Comparison of ENCODE assay signal across 9 cellular contexts in the genomic region with DNA sequence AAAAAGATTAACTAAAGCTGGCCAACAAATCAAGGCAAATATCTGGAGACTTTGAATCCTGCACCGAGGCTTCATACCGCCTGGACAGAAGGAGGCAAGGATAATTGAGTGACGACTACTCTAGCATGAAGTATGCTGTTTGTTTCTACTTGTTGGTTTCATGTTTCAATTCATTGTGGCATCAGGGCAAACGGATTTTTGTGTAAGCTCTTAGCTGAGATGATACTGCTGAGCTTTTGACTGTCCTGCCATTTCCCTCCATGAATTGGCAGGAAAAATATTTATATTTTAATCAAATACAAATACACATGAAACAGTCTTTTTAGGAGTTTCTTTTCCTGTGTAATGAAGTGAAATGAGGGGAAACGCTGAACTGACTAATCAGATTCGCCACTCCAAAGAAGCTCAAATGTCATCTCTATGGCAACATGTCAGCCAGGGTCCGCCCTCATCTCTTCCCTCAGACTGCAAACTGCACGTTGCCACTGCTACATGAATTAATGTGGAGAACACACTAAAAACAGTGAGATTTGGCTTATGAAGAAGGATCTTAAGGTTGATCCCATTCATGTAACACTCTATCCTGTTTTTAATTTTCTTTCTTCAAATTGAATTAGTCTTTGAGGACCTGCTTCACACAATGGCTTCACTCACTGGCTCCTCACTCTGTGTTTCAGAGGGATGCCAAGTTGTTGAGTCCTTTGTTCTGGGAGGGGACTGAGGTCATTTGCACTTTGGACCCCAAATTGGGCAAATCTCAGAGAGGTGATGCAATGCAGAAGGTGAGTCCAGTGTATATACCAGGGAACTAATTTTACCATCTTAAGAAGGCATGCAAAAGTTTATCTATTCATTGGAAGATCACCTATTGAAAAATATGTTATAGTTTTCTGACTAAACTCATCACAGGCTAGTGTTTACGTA.
A peak's percentile ranks its signal among the peaks of the same experiment; 100 is the strongest.
DNase-seq lines count a peak whose midpoint lies in the region; ATAC-seq and TF ChIP-seq lines count a peak whose summit lies in the region.
"Had no signal": no experiment of that assay in that cellular context is flagged by ENCODE, and none has a peak within 500 bp of the region (broad histone marks: within the 10 kb centered on the region; RNA-seq: fewer than 3 reads in every experiment).

No MANE protein-coding gene starts in this region.

- no peaks in the 10 kb centered on the region for H3K36me3 ChIP-seq in MG63

- H3K27me3 ChIP-seq in AG04450 (ENCODE audit: control insufficient read depth, insufficient read depth, low read length) (no peaks in the 10 kb centered on the region), MG63 (no peaks in the 10 kb centered on the region), foreskin keratinocyte (no peaks in the 10 kb centered on the region)

- peak; percentile 4 for DNase-seq in AG04450 (ENCODE audit: low read depth, low spot score)
- peak; percentile 44 for DNase-seq in MG63
- DNase-seq in SK-N-DZ (ENCODE audit: low spot score), result peak; percentile 64
- peak; percentile 10 for DNase-seq in iPS-NIHi11 (ENCODE audit: low spot score)
- DNase-seq in SIG-M5 treated with dmso at 0.1 percent for 504 hours (lab: John Stamatoyannopoulos, UW; ENCODE audit: unreplicated experiment), result no peak
- DNase-seq in foreskin keratinocyte, result no peak
- DNase-seq: DND-41 had no signal

- CTCF ChIA-PET in AG04450 (lab: Charles Lee), result interaction anchor here (0.6 to 1.9 kb wide), 23 partner anchors 9 to 580 kb away, joined by 3 to 19 read pairs (median 4); a partner anchor contains a TSS

- H3K27ac ChIP-seq in AG04450 (ENCODE audit: low read depth, low read length) (peak overlapping the region; percentile 21), foreskin keratinocyte (no peak overlapping the region)

- H3K4me3 ChIP-seq in AG04450 (ENCODE audit: low read depth, low read length), result peak overlapping the region; percentile 41
- H3K4me3 ChIP-seq in MG63, result peak overlapping the region; percentile 27

- no peaks in the 10 kb centered on the region for H3K4me1 ChIP-seq in foreskin keratinocyte

- ATAC-seq in HG02840 (IDR thresholded peaks at IDR 0.05; ENCODE audit: low FRiP score, unreplicated experiment) (no peak), foreskin keratinocyte (no peak), HG02870 (IDR thresholded peaks at IDR 0.05; ENCODE audit: unreplicated experiment) (no peak)

- POLR2A ChIA-PET in AG04450 (lab: Yijun Ruan, JAX), result interaction anchor here (0.7 kb wide), 1 partner anchor 14 kb away, joined by 4 read pairs; no protein-coding TSS in a partner anchor

- no peak for TF ChIP-seq CTCF in AG04450 (IDR thresholded peaks at IDR 0.05; ENCODE audit: low read depth, low read length)
- no peak for TF ChIP-seq CTCF in foreskin keratinocyte (conservative IDR thresholded peaks at IDR 0.05)

- no peaks in the 10 kb centered on the region for H3K9me3 ChIP-seq in AG04450 (ENCODE audit: control insufficient read depth, insufficient read depth, low read length)
- H3K9me3 ChIP-seq in MG63, result no peaks in the 10 kb centered on the region

Comparison
In these comparisons a context has a peak if more than half of its experiments do, and no peak if none do; other contexts are left out.
1. DNase-seq: peak in AG04450 (single experiment), MG63 (single experiment), SK-N-DZ (single experiment) and iPS-NIHi11 (single experiment); none in SIG-M5 treated with dmso at 0.1 percent for 504 hours (single experiment) and foreskin keratinocyte (0 of 2).